ENCODE assay signal across 8 cellular contexts in the genomic region with DNA sequence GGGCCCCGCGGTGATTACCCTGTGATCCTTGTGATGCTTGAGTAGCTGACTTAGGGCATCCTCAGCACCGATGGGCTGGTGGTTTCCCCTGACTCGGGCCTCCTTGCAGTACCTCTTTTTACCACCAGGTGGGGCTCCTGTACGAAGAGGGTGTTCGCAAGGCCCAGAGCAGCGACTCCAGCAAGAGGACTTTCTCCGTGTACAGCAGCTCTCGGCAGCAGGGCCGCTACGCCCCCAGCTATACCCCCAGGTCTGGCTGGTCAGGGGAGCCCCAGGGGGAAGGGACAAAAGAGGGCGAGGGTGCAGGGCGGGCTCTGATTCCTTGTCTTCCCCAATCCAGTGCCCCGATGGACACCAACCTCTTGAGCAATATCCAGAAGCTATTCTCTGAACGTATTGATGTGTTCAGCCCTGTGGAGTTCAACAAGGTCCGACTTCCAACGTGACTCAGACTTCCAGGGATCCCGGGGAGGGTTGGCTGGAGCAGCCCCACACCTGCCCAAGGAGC. TPM values are rescaled to one million over a fixed set of nuclear protein-coding genes. Genes with fewer than 3 reads are reported as not detected.
DNase-seq lines count a peak whose midpoint lies in the region; ATAC-seq lines count a peak whose summit lies in the region.

No MANE protein-coding gene starts in this region.

- CTCF ChIA-PET in CD8-positive, alpha-beta memory T cell (lab: Charles Lee): interaction anchor here (0.7 to 6.1 kb wide), 22 partner anchors 10 to 345 kb away, joined by 3 to 104 read pairs (median 4); a partner anchor contains a TSS

- peak overlapping the region in 5 of 7 donors; percentile 29 to 84 (median 57) for H3K4me3 Mint-ChIP-seq in CD8-positive, alpha-beta memory T cell

- DNase-seq in CD8-positive, alpha-beta memory T cell: peak; percentile 84 to 95 (median 92)
- DNase-seq in NCI-H526 treated with DMSO at 0.1 percent for 48 hours (lab: John Stamatoyannopoulos, UW): peak; percentile 79
- peak; percentile 98 for DNase-seq in activated CD4-positive, alpha-beta T cell treated with anti-CD3 and anti-CD28 coated beads for 24 hours (ENCODE audit: low read depth in 2 of 2)
- DNase-seq in cerebellar cortex (ENCODE audit: low spot score): peak; percentile 91
- DNase-seq in left kidney (ENCODE audit: low read depth, low spot score): peak; percentile 94
- DNase-seq in stimulated activated CD4-positive, alpha-beta T cell treated with anti-CD3 and anti-CD28 coated beads, Interleukin-2, amount 100 ng/mL, for 48 hours: peak; percentile 99 to 100

- H3K36me3 ChIP-seq in CD8-positive, alpha-beta memory T cell (ENCODE audit: insufficient read depth, low read length): peaks cover 19% of the 10 kb centered on the region

- H3K27me3 Mint-ChIP-seq in CD8-positive, alpha-beta memory T cell: peaks cover 0 to 2% of the 10 kb centered on the region in 2 donors

- H3K36me3 Mint-ChIP-seq in CD8-positive, alpha-beta memory T cell: peaks cover 0 to 37% (median 8%) of the 10 kb centered on the region in 3 donors

- no peaks in the 10 kb centered on the region for H3K9me3 Mint-ChIP-seq in CD8-positive, alpha-beta memory T cell

- no peaks in the 10 kb centered on the region for H3K9me3 ChIP-seq in CD8-positive, alpha-beta memory T cell (ENCODE audit: low read length)

- peak; percentile 35 for ATAC-seq in HG02885 (IDR thresholded peaks at IDR 0.05; ENCODE audit: poor library complexity, unreplicated experiment)
- ATAC-seq in HG02610 (IDR thresholded peaks at IDR 0.05; ENCODE audit: unreplicated experiment): no peak

- peaks cover 33% of the 10 kb centered on the region for H3K4me1 ChIP-seq in CD8-positive, alpha-beta memory T cell (ENCODE audit: insufficient read depth, low read length)

- H3K27ac ChIP-seq in CD8-positive, alpha-beta memory T cell (ENCODE audit: low read depth, low read length): peak overlapping the region; percentile 15

- no peaks in the 10 kb centered on the region for H3K27me3 ChIP-seq in CD8-positive, alpha-beta memory T cell (ENCODE audit: insufficient read depth, low read length, poor library complexity, severe bottlenecking)

- H3K4me3 ChIP-seq in CD8-positive, alpha-beta memory T cell (ENCODE audit: low read length): no peak overlapping the region

- H3K27ac Mint-ChIP-seq in CD8-positive, alpha-beta memory T cell: peak overlapping the region; percentile 50 to 95 (median 86)

- POLR2A ChIA-PET in CD8-positive, alpha-beta memory T cell (lab: Charles Lee): interaction anchor here (0.5 to 4.9 kb wide), 8 partner anchors 10 to 358 kb away, joined by 3 to 40 read pairs (median 4); a partner anchor contains a TSS

- peaks cover 30 to 46% (median 31%) of the 10 kb centered on the region in 3 donors for H3K4me1 Mint-ChIP-seq in CD8-positive, alpha-beta memory T cell

RNA-seq across cellular contexts. Expression of a gene that starts 1.3 kb away (rescaled TPM):
- total RNA-seq in CD8-positive, alpha-beta memory T cell: 10 to 100 TPM; 17.8 to 17.9 TPM
- 11.1 TPM for polyA plus RNA-seq in CD8-positive, alpha-beta memory T cell

RNA-seq across cellular contexts. Expression of a gene that starts 7.1 kb away (rescaled TPM):
- 10 to 100 TPM; 15.2 to 20.1 TPM for total RNA-seq in CD8-positive, alpha-beta memory T cell
- 19.8 TPM for polyA plus RNA-seq in CD8-positive, alpha-beta memory T cell

RNA-seq across cellular contexts. Expression of a gene that starts 11.5 kb away (rescaled TPM):
- total RNA-seq in CD8-positive, alpha-beta memory T cell: 1,000 to 10,000 TPM; 1,054 to 1,073 TPM
- polyA plus RNA-seq in CD8-positive, alpha-beta memory T cell: 904 TPM

RNA-seq across cellular contexts. Expression of a gene that starts 11.7 kb away (rescaled TPM):
- total RNA-seq in CD8-positive, alpha-beta memory T cell: 100 to 1,000 TPM; 117 to 118 TPM
- polyA plus RNA-seq in CD8-positive, alpha-beta memory T cell: 81.5 TPM

RNA-seq across cellular contexts. Expression of a gene that starts 14.4 kb away (rescaled TPM):
- total RNA-seq in CD8-positive, alpha-beta memory T cell: 100 to 1,000 TPM; 120 to 131 TPM
- polyA plus RNA-seq in CD8-positive, alpha-beta memory T cell: 99.1 TPM
